ENCODE assay signal across 1 cellular context in genomic region chr17:4307179-4307930, GRCh38.
TF ChIP-seq lines count a peak whose summit lies in the region.

No MANE protein-coding gene starts in this region.

TF ChIP-seq in H1, 55 proteins besides CTCF, POLR2A, EP300 and RAD21:
- TF ChIP-seq SP1 (IDR thresholded peaks at IDR 0.05; ENCODE audit: low read depth, low read length), result peak; percentile 70; the same call in 1 of the 2 replicates
- TF ChIP-seq BRCA1 (IDR thresholded peaks at IDR 0.05; ENCODE audit: low read depth, low read length), result no peak
- TF ChIP-seq BCL11A (IDR thresholded peaks at IDR 0.05; ENCODE audit: low read depth in 2 of 2, low read length in 2 of 2), result peak in 1 of 2 experiments; percentile 46
- no peak for TF ChIP-seq BACH1 (IDR thresholded peaks at IDR 0.05; ENCODE audit: low read length)
- TF ChIP-seq NANOG (IDR thresholded peaks at IDR 0.05; ENCODE audit: insufficient read depth, low read depth, low read length, poor library complexity, severe bottlenecking), result peak; percentile 71
- TF ChIP-seq POU5F1 (IDR thresholded peaks at IDR 0.05; ENCODE audit: low read depth, low read length), result peak; percentile 66; the same call in 1 of the 2 replicates
- no peak for TF ChIP-seq NRF1 (IDR thresholded peaks at IDR 0.05; ENCODE audit: low read depth, low read length)
- TF ChIP-seq ATF2 (IDR thresholded peaks at IDR 0.05; ENCODE audit: low read length), result no peak
